8 cellular contexts compared by ENCODE assay signal in the genomic region with DNA sequence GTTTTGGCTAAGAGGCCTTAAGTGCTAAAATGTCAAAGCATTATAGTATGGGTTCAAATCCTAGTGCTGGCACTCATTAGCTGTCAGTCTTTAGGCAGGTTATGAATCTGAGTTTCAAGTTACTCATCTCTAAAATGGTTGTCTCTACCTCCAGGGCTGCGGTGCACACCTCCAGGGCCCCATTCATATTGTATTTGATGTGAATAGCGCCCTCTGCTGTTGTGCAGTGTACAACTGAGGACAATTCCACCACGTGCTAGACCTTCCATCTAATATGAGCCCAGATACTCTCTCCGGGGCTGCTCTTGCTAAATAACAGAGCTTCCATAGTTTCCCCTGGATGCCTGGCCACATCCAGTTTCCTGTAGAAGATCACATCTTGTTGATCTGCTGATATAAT. TPM values are rescaled to one million over a fixed set of nuclear protein-coding genes. Genes with fewer than 3 reads are reported as not detected.
A peak's percentile ranks its signal among the peaks of the same experiment; 100 is the strongest.
DNase-seq lines count a peak whose midpoint lies in the region; ATAC-seq, FAIRE-seq and TF ChIP-seq lines count a peak whose summit lies in the region.

No MANE protein-coding gene starts in this region.

- intact Hi-C loops in left cardiac atrium (cut with DNase I) (loop anchor here in 1 of 2 donors (5.0 kb wide), 1 partner anchor 48 kb away; no protein-coding TSS in a partner anchor), posterior vena cava (cut with DNase I) (no loop called here)

- H3K27ac ChIP-seq in A549, result no peak overlapping the region

- POLR2A ChIA-PET in A549 (lab: Yijun Ruan, JAX), result no interaction called here

- 61% methylated on average over 4 of the region's 4 CpGs for WGBS in A549 (ENCODE audit: missing lambda C conversion rate)

- TF ChIP-seq CTCF in A549 (IDR thresholded peaks at IDR 0.05), result peak; percentile 43

- TF ChIP-seq RAD21 in A549 (conservative IDR thresholded peaks at IDR 0.05 in 1 of 2, IDR thresholded peaks at IDR 0.05 in 1 of 2) (peak in 1 of 2 experiments; percentile 18; a peak in 2 of 5 replicates), Ishikawa (IDR thresholded peaks at IDR 0.05; ENCODE audit: low read depth) (peak; percentile 25; the same call in 1 of the 2 replicates)

- FAIRE-seq in A549 (lab: Jason Lieb, UNC), result no peak

- no peak overlapping the region for H3K4me3 ChIP-seq in A549

- H3K4me1 ChIP-seq in A549, result no peaks in the 10 kb centered on the region

- no peak overlapping the region for H3K4me2 ChIP-seq in A549

- peak; percentile 21 to 33 for DNase-seq in A549 (ENCODE audit: low read depth in 1 of 2, low spot score in 1 of 2)
- peak; percentile 85 to 89 for DNase-seq in activated CD4-positive, alpha-beta T cell treated with anti-CD3 and anti-CD28 coated beads, Interleukin-2, amount 50 U/mL, for 48 hours
- peak; percentile 63 to 68 for DNase-seq in erythroblast (lab: John Stamatoyannopoulos, UW)
- DNase-seq in stimulated activated CD4-positive, alpha-beta T cell treated with anti-CD3 and anti-CD28 coated beads, TNF-alpha, amount 100 ng/mL, for 48 hours (ENCODE audit: low read depth in 3 of 3), result peak; percentile 75 to 84 (median 82)
- no peak for DNase-seq in left cardiac atrium
- no peak for DNase-seq in OCI-M2 (lab: John Stamatoyannopoulos, UW; ENCODE audit: unreplicated experiment)
- DNase-seq in posterior vena cava (ENCODE audit: low spot score), result no peak

- no peak for TF ChIP-seq POLR2A in A549 (IDR thresholded peaks at IDR 0.05; ENCODE audit: low read length)
- TF ChIP-seq POLR2A in erythroblast (IDR thresholded peaks at IDR 0.05; ENCODE audit: low read length), result no peak

- no peaks in the 10 kb centered on the region for H3K9me3 ChIP-seq in A549

- ATAC-seq in A549 (peak in 1 of 2 experiments; percentile 80; a peak in 3 of 6 replicates), left cardiac atrium (no peak)

- CTCF ChIA-PET in A549 (lab: Yijun Ruan, JAX), result interaction anchor here (1.1 to 1.2 kb wide), 2 partner anchors 20 to 52 kb away, joined by 3 to 6 read pairs; no protein-coding TSS in a partner anchor

- TF ChIP-seq EP300 in A549 (IDR thresholded peaks at IDR 0.05), result no peak
- no peak for TF ChIP-seq EP300 in Ishikawa (IDR thresholded peaks at IDR 0.05; ENCODE audit: borderline replicate concordance)

TF ChIP-seq in A549, 52 proteins besides CTCF, POLR2A, EP300 and RAD21:
- TF ChIP-seq RFX5 (IDR thresholded peaks at IDR 0.05) (no peak), BHLHE40 (IDR thresholded peaks at IDR 0.05; ENCODE audit: low read depth, low read length) (no peak)

TF ChIP-seq in Ishikawa, 13 proteins besides CTCF, POLR2A, EP300 and RAD21:
- TF ChIP-seq TCF12 (IDR thresholded peaks at IDR 0.05; ENCODE audit: low read depth) (no peak), EGR1 (IDR thresholded peaks at IDR 0.05) (no peak), TEAD4 (IDR thresholded peaks at IDR 0.05) (no peak), CREB1 (IDR thresholded peaks at IDR 0.05; ENCODE audit: low read depth) (no peak), TAF1 (IDR thresholded peaks at IDR 0.05; ENCODE audit: low read depth) (no peak), YY1 (IDR thresholded peaks at IDR 0.05; ENCODE audit: low read depth) (no peak), FOXM1 (IDR thresholded peaks at IDR 0.05; ENCODE audit: borderline replicate concordance, low read depth) (no peak), CEBPB (IDR thresholded peaks at IDR 0.05) (no peak), NFIC (IDR thresholded peaks at IDR 0.05) (no peak), ZBTB7A (IDR thresholded peaks at IDR 0.05; ENCODE audit: low read depth) (no peak)
- TF ChIP-seq, protein P1, sequence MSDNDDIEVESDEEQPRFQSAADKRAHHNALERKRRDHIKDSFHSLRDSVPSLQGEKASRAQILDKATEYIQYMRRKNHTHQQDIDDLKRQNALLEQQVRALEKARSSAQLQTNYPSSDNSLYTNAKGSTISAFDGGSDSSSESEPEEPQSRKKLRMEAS (IDR thresholded peaks at IDR 0.05), result no peak
- TF ChIP-seq, protein P2, sequence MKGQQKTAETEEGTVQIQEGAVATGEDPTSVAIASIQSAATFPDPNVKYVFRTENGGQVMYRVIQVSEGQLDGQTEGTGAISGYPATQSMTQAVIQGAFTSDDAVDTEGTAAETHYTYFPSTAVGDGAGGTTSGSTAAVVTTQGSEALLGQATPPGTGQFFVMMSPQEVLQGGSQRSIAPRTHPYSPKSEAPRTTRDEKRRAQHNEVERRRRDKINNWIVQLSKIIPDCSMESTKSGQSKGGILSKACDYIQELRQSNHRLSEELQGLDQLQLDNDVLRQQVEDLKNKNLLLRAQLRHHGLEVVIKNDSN (IDR thresholded peaks at IDR 0.05), result no peak
- TF ChIP-seq, protein P3, sequence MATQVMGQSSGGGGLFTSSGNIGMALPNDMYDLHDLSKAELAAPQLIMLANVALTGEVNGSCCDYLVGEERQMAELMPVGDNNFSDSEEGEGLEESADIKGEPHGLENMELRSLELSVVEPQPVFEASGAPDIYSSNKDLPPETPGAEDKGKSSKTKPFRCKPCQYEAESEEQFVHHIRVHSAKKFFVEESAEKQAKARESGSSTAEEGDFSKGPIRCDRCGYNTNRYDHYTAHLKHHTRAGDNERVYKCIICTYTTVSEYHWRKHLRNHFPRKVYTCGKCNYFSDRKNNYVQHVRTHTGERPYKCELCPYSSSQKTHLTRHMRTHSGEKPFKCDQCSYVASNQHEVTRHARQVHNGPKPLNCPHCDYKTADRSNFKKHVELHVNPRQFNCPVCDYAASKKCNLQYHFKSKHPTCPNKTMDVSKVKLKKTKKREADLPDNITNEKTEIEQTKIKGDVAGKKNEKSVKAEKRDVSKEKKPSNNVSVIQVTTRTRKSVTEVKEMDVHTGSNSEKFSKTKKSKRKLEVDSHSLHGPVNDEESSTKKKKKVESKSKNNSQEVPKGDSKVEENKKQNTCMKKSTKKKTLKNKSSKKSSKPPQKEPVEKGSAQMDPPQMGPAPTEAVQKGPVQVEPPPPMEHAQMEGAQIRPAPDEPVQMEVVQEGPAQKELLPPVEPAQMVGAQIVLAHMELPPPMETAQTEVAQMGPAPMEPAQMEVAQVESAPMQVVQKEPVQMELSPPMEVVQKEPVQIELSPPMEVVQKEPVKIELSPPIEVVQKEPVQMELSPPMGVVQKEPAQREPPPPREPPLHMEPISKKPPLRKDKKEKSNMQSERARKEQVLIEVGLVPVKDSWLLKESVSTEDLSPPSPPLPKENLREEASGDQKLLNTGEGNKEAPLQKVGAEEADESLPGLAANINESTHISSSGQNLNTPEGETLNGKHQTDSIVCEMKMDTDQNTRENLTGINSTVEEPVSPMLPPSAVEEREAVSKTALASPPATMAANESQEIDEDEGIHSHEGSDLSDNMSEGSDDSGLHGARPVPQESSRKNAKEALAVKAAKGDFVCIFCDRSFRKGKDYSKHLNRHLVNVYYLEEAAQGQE (IDR thresholded peaks at IDR 0.05; ENCODE audit: low read depth), result no peak

RNA-seq across cellular contexts. Expression of a gene that starts 54.3 kb away (rescaled TPM):
- polyA plus RNA-seq in A549 (2011; rRNA removed) (24.2 and 25.9 TPM in 2 replicates), A549 (2017; fragmentation: RNase III; extraction: RNeasy Plus Mini Kit Qiagen cat#74134 plus additional on column Dnase treatment) (8.4 to 9.1 TPM (median 8.8 TPM) in 3 replicates)
- polyA plus RNA-seq in A549 (2012; cell fraction: cytosol; rRNA removed), result 8.2 and 9.6 TPM in 2 replicates
- polyA plus RNA-seq in A549 (2012; cell fraction: nucleus; rRNA removed), result 4.2 and 5.4 TPM in 2 replicates
- polyA minus RNA-seq in A549 (2011; rRNA and poly(A)+ RNA removed), result 19.5 and 24.8 TPM in 2 replicates
- total RNA-seq in left cardiac atrium (10 to 100 TPM; 12.8 to 15.4 TPM), posterior vena cava (1 to 10 TPM; 7.5 to 8.6 TPM)

RNA-seq across cellular contexts. Expression of a gene that starts 54.6 kb away (rescaled TPM):
- polyA plus RNA-seq in A549 (2011; rRNA removed), result 34.7 and 37.5 TPM in 2 replicates
- 7.3 and 7.4 TPM in 2 replicates for polyA plus RNA-seq in A549 (2012; cell fraction: cytosol; rRNA removed)
- 1.7 and 2.7 TPM in 2 replicates for polyA plus RNA-seq in A549 (2012; cell fraction: nucleus; rRNA removed)
- polyA plus RNA-seq in A549 (2017; fragmentation: RNase III; extraction: RNeasy Plus Mini Kit Qiagen cat#74134 plus additional on column Dnase treatment), result 20.3 to 21.8 TPM (median 20.5 TPM) in 3 replicates
- 10.4 and 11.5 TPM in 2 replicates for polyA minus RNA-seq in A549 (2011; rRNA and poly(A)+ RNA removed)
- 10 to 100 TPM; 18.5 to 22.1 TPM for total RNA-seq in left cardiac atrium
- 10 to 100 TPM; 35.4 to 47.1 TPM for total RNA-seq in posterior vena cava

Comparison
In these comparisons a context has a peak if more than half of its experiments do, and no peak if none do; other contexts are left out.
1. DNase-seq: peak in A549 (2 of 2), activated CD4-positive, alpha-beta T cell treated with anti-CD3 and anti-CD28 coated beads, Interleukin-2, amount 50 U/mL, for 48 hours (2 of 2), erythroblast (2 of 2) and stimulated activated CD4-positive, alpha-beta T cell treated with anti-CD3 and anti-CD28 coated beads, TNF-alpha, amount 100 ng/mL, for 48 hours (3 of 3); none in left cardiac atrium (single experiment), OCI-M2 (single experiment) and posterior vena cava (single experiment).